In genomic region chr3:32934150-32934742, GRCh38 we compare ENCODE assay signal across 8 cellular contexts.
A peak's percentile ranks its signal among the peaks of the same experiment; 100 is the strongest.
DNase-seq lines count a peak whose midpoint lies in the region; ATAC-seq and TF ChIP-seq lines count a peak whose summit lies in the region.

No MANE protein-coding gene starts in this region.

- peak; percentile 81 for TF ChIP-seq CTCF in epithelial cell of esophagus (IDR thresholded peaks at IDR 0.05; ENCODE audit: insufficient read depth, low read depth, low read length, missing control alignments)
- peak; percentile 80 for TF ChIP-seq CTCF in retinal pigment epithelial cell (conservative IDR thresholded peaks at IDR 0.05; ENCODE audit: low read depth, low read length)

- DNase-seq in SKM-1 treated with dmso at 0.1 percent for 144 hours (lab: John Stamatoyannopoulos, UW; ENCODE audit: unreplicated experiment) = peak; percentile 10
- DNase-seq in SKM-1 (lab: John Stamatoyannopoulos, UW; ENCODE audit: unreplicated experiment) = no peak
- DNase-seq in NCI-H146 treated with DMSO at 0.1 percent for 48 hours (lab: John Stamatoyannopoulos, UW; ENCODE audit: unreplicated experiment) = peak; percentile 3
- DNase-seq in epithelial cell of esophagus (ENCODE audit: low read depth) = peak; percentile 32
- no peak for DNase-seq in retinal pigment epithelial cell (ENCODE audit: low read depth)
- no peak for DNase-seq in NCI-H774 (lab: John Stamatoyannopoulos, UW)

- ATAC-seq in GM18873 (IDR thresholded peaks at IDR 0.05; ENCODE audit: low FRiP score, unreplicated experiment) = no peak
- no peak for ATAC-seq in HG03135 (IDR thresholded peaks at IDR 0.05; ENCODE audit: unreplicated experiment)

- H3K4me3 ChIP-seq in epithelial cell of esophagus (ENCODE audit: low read length) (no peak overlapping the region), retinal pigment epithelial cell (ENCODE audit: low read length) (no peak overlapping the region)

Comparison
In these comparisons a context has a peak if more than half of its experiments do, and no peak if none do; other contexts are left out.
1. DNase-seq: peak in SKM-1 treated with dmso at 0.1 percent for 144 hours (single experiment), NCI-H146 treated with DMSO at 0.1 percent for 48 hours (single experiment) and epithelial cell of esophagus (single experiment); none in SKM-1 (single experiment), retinal pigment epithelial cell (single experiment) and NCI-H774 (single experiment).